8 cellular contexts compared by ENCODE assay signal in the genomic region with DNA sequence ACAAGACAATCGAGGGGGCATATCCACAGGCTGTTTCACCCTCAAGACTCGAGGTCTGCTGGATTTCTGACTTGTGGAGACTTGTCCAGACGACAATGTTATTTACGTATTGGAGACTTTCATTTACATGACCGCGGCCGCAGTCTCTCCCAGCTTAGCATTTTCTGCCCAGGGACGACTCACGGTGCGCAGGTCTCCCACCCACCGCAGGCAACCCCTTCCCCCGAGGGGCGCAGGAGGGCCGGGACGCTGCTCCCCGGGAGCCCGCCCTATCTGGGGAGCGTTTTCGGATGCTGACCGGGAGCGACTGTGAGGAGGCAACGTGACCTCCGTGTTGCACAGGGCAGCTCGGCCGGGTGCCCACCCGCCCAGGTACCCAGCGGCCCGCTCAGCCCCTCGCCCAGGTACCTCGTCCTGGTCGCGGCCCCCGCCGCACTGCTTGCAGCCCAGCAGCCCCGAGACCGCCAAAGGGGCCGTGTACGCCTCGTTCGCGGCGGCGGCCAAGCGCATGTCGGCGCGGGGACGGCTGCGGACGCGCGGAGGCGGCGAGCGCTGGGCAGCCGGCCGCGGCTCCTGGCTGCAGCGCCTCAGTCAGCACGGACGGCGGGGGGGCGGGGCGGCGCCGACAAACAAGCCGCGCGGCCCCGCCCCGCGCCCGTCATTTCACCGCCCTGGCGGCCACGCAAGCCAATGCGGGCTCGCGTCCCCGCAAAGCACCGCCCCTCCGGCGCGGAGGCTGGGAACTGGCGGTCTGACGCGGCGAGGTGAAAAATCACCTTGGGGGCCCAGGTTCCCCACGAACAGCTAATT.
A peak's percentile ranks its signal among the peaks of the same experiment; 100 is the strongest.
DNase-seq lines count a peak whose midpoint lies in the region; ATAC-seq and TF ChIP-seq lines count a peak whose summit lies in the region.

No MANE protein-coding gene starts in this region.

- H3K27me3 Mint-ChIP-seq in activated B cell treated with CpG ODN at 0.5 μM for 24 hours = no peaks in the 10 kb centered on the region

- peak overlapping the region; percentile 46 for H3K27ac ChIP-seq in 22Rv1

- H3K9me3 Mint-ChIP-seq in activated B cell treated with CpG ODN at 0.5 μM for 24 hours = no peaks in the 10 kb centered on the region

- H3K27ac Mint-ChIP-seq in activated B cell treated with CpG ODN at 0.5 μM for 24 hours = peak overlapping the region; percentile 95

- CTCF ChIA-PET in activated B cell treated with CpG ODN at 0.5 μM for 24 hours (lab: Charles Lee) = no interaction called here

- H3K4me3 Mint-ChIP-seq in activated B cell treated with CpG ODN at 0.5 μM for 24 hours = peak overlapping the region; percentile 97

- TF ChIP-seq CTCF in 22Rv1 (IDR thresholded peaks at IDR 0.05) = no peak
- no peak for TF ChIP-seq CTCF in activated B cell treated with CpG ODN at 0.5 μM for 24 hours (IDR thresholded peaks at IDR 0.05)
- TF ChIP-seq CTCF in cardiac fibroblast (IDR thresholded peaks at IDR 0.05; ENCODE audit: low read depth, low read length) = no peak

- peak; percentile 72 for ATAC-seq in GM18517 (IDR thresholded peaks at IDR 0.05; ENCODE audit: unreplicated experiment)
- peak; percentile 88 for ATAC-seq in HG03097 (IDR thresholded peaks at IDR 0.05; ENCODE audit: low FRiP score, unreplicated experiment)
- ATAC-seq in activated B cell treated with CpG ODN at 0.5 μM for 24 hours (ENCODE audit: low read depth) = peak; percentile 97

- POLR2A ChIA-PET in activated B cell treated with CpG ODN at 0.5 μM for 24 hours (lab: Charles Lee) = interaction anchor here (0.7 to 3.8 kb wide), 6 partner anchors 8 to 748 kb away, joined by 3 to 21 read pairs (median 4); a partner anchor contains a TSS

- intact Hi-C loops in activated B cell treated with CpG ODN at 0.5 μM for 24 hours (cut with micrococcal nuclease) = loop anchor here (1.0 to 10.0 kb wide), 8 partner anchors 63 to 1054 kb away; a partner anchor contains a TSS

- peak; percentile 78 for DNase-seq in NCI-H2196 treated with DMSO at 0.1 percent for 48 hours (lab: John Stamatoyannopoulos, UW; ENCODE audit: unreplicated experiment)
- DNase-seq in activated B cell treated with CpG ODN at 0.5 μM for 24 hours = peak; percentile 87
- DNase-seq in cardiac fibroblast (ENCODE audit: low read depth in 2 of 2) = peak; percentile 85 to 92
- DNase-seq in inferior parietal cortex (ENCODE audit: extremely low spot score) = peak; percentile 86
- peak; percentile 73 for DNase-seq in smooth muscle cell of the brain vasculature (ENCODE audit: low read depth, low spot score)

- peaks cover 62% of the 10 kb centered on the region for H3K4me1 Mint-ChIP-seq in activated B cell treated with CpG ODN at 0.5 μM for 24 hours

- H3K4me3 ChIP-seq in cardiac fibroblast (replicated peaks in 1 of 2; ENCODE audit: low read depth in 2 of 2, low read length in 2 of 2) = peak overlapping the region; percentile 75 to 94

- H3K36me3 Mint-ChIP-seq in activated B cell treated with CpG ODN at 0.5 μM for 24 hours (ENCODE audit: low read depth) = peaks cover 5% of the 10 kb centered on the region

Comparison
In these comparisons a context has a peak if more than half of its experiments do, and no peak if none do; other contexts are left out.
1. Peak in every context shown above with its lines: DNase-seq, ATAC-seq, H3K4me3 ChIP-seq and H3K27ac ChIP-seq.